28 cellular contexts compared by ENCODE assay signal in the genomic region with DNA sequence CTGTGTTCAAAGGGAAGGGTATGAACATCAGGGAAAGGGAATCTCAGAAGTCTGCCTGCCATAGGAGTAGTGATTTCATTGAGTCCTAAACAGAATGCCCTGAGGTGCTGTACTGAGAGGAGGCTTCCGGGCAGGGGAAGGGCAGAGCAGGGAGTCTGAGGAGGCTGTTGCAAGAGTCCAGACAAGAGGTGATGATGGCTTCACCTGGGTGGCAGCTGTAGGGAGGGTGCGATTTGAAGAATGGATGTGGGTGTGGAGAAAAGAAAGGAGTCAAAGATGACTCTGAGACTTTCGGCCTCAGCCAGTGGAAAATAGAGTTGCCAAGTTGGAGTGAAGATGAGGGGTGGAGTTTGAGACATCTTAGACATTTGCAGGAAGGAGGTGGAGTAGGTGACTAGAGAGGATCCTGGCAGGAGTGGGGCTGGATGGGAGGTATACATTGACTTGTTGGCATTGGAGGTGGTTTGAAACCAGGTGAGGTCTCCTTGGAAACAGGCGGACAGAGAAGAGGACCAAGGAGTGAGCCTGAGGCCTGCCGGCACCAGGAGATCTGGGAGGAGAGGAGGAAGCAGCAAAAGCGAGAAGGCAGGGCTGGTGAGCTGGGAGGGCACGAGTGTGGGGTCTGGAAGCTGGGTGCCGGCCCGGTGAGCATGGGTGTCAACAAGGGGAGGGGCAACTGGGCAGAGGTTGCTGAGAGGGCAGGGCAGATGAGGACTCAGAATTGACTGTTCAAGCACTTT. TPM values are rescaled to one million over a fixed set of nuclear protein-coding genes. Genes with fewer than 3 reads are reported as not detected.
DNase-seq lines count a peak whose midpoint lies in the region; ATAC-seq and TF ChIP-seq lines count a peak whose summit lies in the region.
"Had no signal": no experiment of that assay in that cellular context is flagged by ENCODE, and none has a peak within 500 bp of the region (broad histone marks: within the 10 kb centered on the region; RNA-seq: fewer than 3 reads in every experiment).

No MANE protein-coding gene starts in this region.

- no peaks in the 10 kb centered on the region for H3K27me3 Mint-ChIP-seq in activated naive CD8-positive, alpha-beta T cell
- no peaks in the 10 kb centered on the region for H3K27me3 Mint-ChIP-seq in activated naive CD8-positive, alpha-beta T cell treated with anti-CD3 and anti-CD28 coated beads for 36 hours
- H3K27me3 Mint-ChIP-seq in WTC11 (ENCODE audit: low read depth), result no peaks in the 10 kb centered on the region
- H3K27me3 Mint-ChIP-seq: stimulated activated naive B cell treated with anti-CD40 and anti-IgM and Interleukin-4, amounts not matched to agents 10 μg/mL and 1 μg/mL and 100 μg/mL, for 72 hours had no signal

- peak overlapping the region; percentile 72 for H3K27ac Mint-ChIP-seq in activated naive CD8-positive, alpha-beta T cell
- H3K27ac Mint-ChIP-seq in activated naive CD8-positive, alpha-beta T cell treated with anti-CD3 and anti-CD28 coated beads for 36 hours, result no peak overlapping the region
- H3K27ac Mint-ChIP-seq in WTC11, result peak overlapping the region; percentile 4
- H3K27ac Mint-ChIP-seq in stimulated activated effector memory CD8-positive, alpha-beta T cell treated with anti-CD3 and anti-CD28 coated beads, Interleukin-12 subunit alpha, Interleukin-12 subunit beta, amount 100 ng/mL, for 72 hours, result peak overlapping the region; percentile 41
- H3K27ac Mint-ChIP-seq: stimulated activated naive B cell treated with anti-CD40 and anti-IgM and Interleukin-4, amounts not matched to agents 10 μg/mL and 1 μg/mL and 100 μg/mL, for 72 hours had no signal

- H3K4me3 ChIP-seq in hepatocyte, result no peak overlapping the region
- no peak overlapping the region for H3K4me3 ChIP-seq in upper lobe of right lung
- H3K4me3 ChIP-seq: body of pancreas, heart right ventricle, pancreas, right atrium auricular region, spleen, thoracic aorta had no signal

- H3K27me3 ChIP-seq in hepatocyte (no peaks in the 10 kb centered on the region), upper lobe of right lung (no peaks in the 10 kb centered on the region)
- H3K27me3 ChIP-seq: body of pancreas, heart right ventricle, pancreas, right atrium auricular region, spleen had no signal

- peak overlapping the region; percentile 72 for H3K27ac ChIP-seq in hepatocyte
- no peak overlapping the region for H3K27ac ChIP-seq in upper lobe of right lung
- H3K27ac ChIP-seq: body of pancreas, pancreas, right atrium auricular region, RWPE1, thoracic aorta had no signal

- no peaks in the 10 kb centered on the region for H4K20me1 ChIP-seq in hepatocyte (ENCODE audit: insufficient read depth, poor library complexity, severe bottlenecking)

- intact Hi-C loops in upper lobe of right lung (cut with DNase I), result no loop called here

- no peak for ATAC-seq in WTC11
- ATAC-seq in stimulated activated effector memory CD8-positive, alpha-beta T cell treated with anti-CD3 and anti-CD28 coated beads, Interleukin-12 subunit alpha, Interleukin-12 subunit beta, amount 100 ng/mL, for 72 hours, result no peak
- ATAC-seq in upper lobe of right lung, result no peak
- ATAC-seq: body of pancreas; heart right ventricle; pancreas; stimulated activated naive B cell treated with anti-CD40 and anti-IgM and Interleukin-4, amounts not matched to agents 10 μg/mL and 1 μg/mL and 100 μg/mL, for 72 hours had no signal

- no peak for TF ChIP-seq CTCF in WTC11 (IDR thresholded peaks at IDR 0.05)
- no peak for TF ChIP-seq CTCF in hepatocyte (IDR thresholded peaks at IDR 0.05; ENCODE audit: poor library complexity)
- no peak for TF ChIP-seq CTCF in upper lobe of right lung (IDR thresholded peaks at IDR 0.05)

- H2AFZ ChIP-seq in hepatocyte, result no peak overlapping the region

- H3K36me3 Mint-ChIP-seq in activated naive CD8-positive, alpha-beta T cell, result peaks cover 17% of the 10 kb centered on the region
- H3K36me3 Mint-ChIP-seq in activated naive CD8-positive, alpha-beta T cell treated with anti-CD3 and anti-CD28 coated beads for 36 hours, result peaks cover 28% of the 10 kb centered on the region
- H3K36me3 Mint-ChIP-seq in WTC11, result peaks cover 14% of the 10 kb centered on the region
- peaks cover 20% of the 10 kb centered on the region for H3K36me3 Mint-ChIP-seq in stimulated activated effector memory CD8-positive, alpha-beta T cell treated with anti-CD3 and anti-CD28 coated beads, Interleukin-12 subunit alpha, Interleukin-12 subunit beta, amount 100 ng/mL, for 72 hours

- POLR2A ChIA-PET in WTC11 (lab: Charles Lee), result no interaction called here

- peaks cover 87% of the 10 kb centered on the region for H3K79me2 ChIP-seq in hepatocyte

- H3K9me2 ChIP-seq in hepatocyte (replicated peaks; ENCODE audit: insufficient read depth), result no peaks in the 10 kb centered on the region

- DNase-seq in activated naive CD8-positive, alpha-beta T cell treated with anti-CD3 and anti-CD28 coated beads for 36 hours, result no peak
- no peak for DNase-seq in WTC11 (ENCODE audit: low spot score)
- no peak for DNase-seq in hepatocyte (ENCODE audit: low spot score)
- no peak for DNase-seq in stimulated activated effector memory CD8-positive, alpha-beta T cell treated with anti-CD3 and anti-CD28 coated beads, Interleukin-12 subunit alpha, Interleukin-12 subunit beta, amount 100 ng/mL, for 72 hours (ENCODE audit: low spot score in 2 of 2)
- DNase-seq in upper lobe of right lung, result no peak
- no peak for DNase-seq in D341Med (ENCODE audit: low spot score)
- no peak for DNase-seq in RKO (ENCODE audit: low spot score)
- DNase-seq: ACHN; body of pancreas; effector CD4-positive, alpha-beta T cell; foreskin fibroblast; heart right ventricle; KBM-7; mesendoderm; MM.1S; NCI-H1417; NCI-H2081; NCI-H345; NCI-H82; pancreas; spleen; stimulated activated CD4-positive, alpha-beta T cell treated with anti-CD3 and anti-CD28 coated beads, Interleukin-2, amount 100 ng/mL, for 48 hours; stimulated activated naive B cell treated with anti-CD40 and anti-IgM and Interleukin-4, amounts not matched to agents 10 μg/mL and 1 μg/mL and 100 μg/mL, for 72 hours; T1000 had no signal

- H3K36me3 ChIP-seq in hepatocyte (replicated peaks; ENCODE audit: insufficient read depth, low read depth), result no peaks in the 10 kb centered on the region
- H3K36me3 ChIP-seq in upper lobe of right lung, result no peaks in the 10 kb centered on the region
- H3K36me3 ChIP-seq: pancreas, right atrium auricular region, thoracic aorta had no signal

- no peaks in the 10 kb centered on the region for H3K9me3 ChIP-seq in hepatocyte (ENCODE audit: low read depth)
- no peaks in the 10 kb centered on the region for H3K9me3 ChIP-seq in upper lobe of right lung
- H3K9me3 ChIP-seq: body of pancreas, heart right ventricle, pancreas, right atrium auricular region, spleen, thoracic aorta had no signal

- no peaks in the 10 kb centered on the region for H3K9me3 Mint-ChIP-seq in activated naive CD8-positive, alpha-beta T cell (ENCODE audit: low read depth)
- no peaks in the 10 kb centered on the region for H3K9me3 Mint-ChIP-seq in activated naive CD8-positive, alpha-beta T cell treated with anti-CD3 and anti-CD28 coated beads for 36 hours
- H3K9me3 Mint-ChIP-seq in WTC11, result no peaks in the 10 kb centered on the region
- H3K9me3 Mint-ChIP-seq in stimulated activated effector memory CD8-positive, alpha-beta T cell treated with anti-CD3 and anti-CD28 coated beads, Interleukin-12 subunit alpha, Interleukin-12 subunit beta, amount 100 ng/mL, for 72 hours, result no peaks in the 10 kb centered on the region

- H3K4me1 ChIP-seq in hepatocyte (ENCODE audit: insufficient read depth), result peaks cover 41% of the 10 kb centered on the region
- peaks cover 14% of the 10 kb centered on the region for H3K4me1 ChIP-seq in upper lobe of right lung

- CTCF ChIA-PET in WTC11 (lab: Charles Lee), result interaction anchor here (0.5 to 1.0 kb wide), 2 partner anchors 20 to 150 kb away, joined by 3 read pairs; no protein-coding TSS in a partner anchor

- H3K4me1 Mint-ChIP-seq in activated naive CD8-positive, alpha-beta T cell (ENCODE audit: low read depth), result peaks cover 51% of the 10 kb centered on the region
- H3K4me1 Mint-ChIP-seq in activated naive CD8-positive, alpha-beta T cell treated with anti-CD3 and anti-CD28 coated beads for 36 hours, result peaks cover 31% of the 10 kb centered on the region
- peaks cover 27% of the 10 kb centered on the region for H3K4me1 Mint-ChIP-seq in WTC11
- H3K4me1 Mint-ChIP-seq in stimulated activated effector memory CD8-positive, alpha-beta T cell treated with anti-CD3 and anti-CD28 coated beads, Interleukin-12 subunit alpha, Interleukin-12 subunit beta, amount 100 ng/mL, for 72 hours, result peaks cover 77% of the 10 kb centered on the region

- H3K4me2 ChIP-seq in hepatocyte, result no peak overlapping the region

- 100% methylated on average over 9 of the region's 9 CpGs for WGBS in hepatocyte (ENCODE audit: low lambda C conversion rate, missing lambda C conversion rate)

- H3K4me3 Mint-ChIP-seq in activated naive CD8-positive, alpha-beta T cell, result no peak overlapping the region
- no peak overlapping the region for H3K4me3 Mint-ChIP-seq in activated naive CD8-positive, alpha-beta T cell treated with anti-CD3 and anti-CD28 coated beads for 36 hours
- no peak overlapping the region for H3K4me3 Mint-ChIP-seq in WTC11
- no peak overlapping the region for H3K4me3 Mint-ChIP-seq in stimulated activated effector memory CD8-positive, alpha-beta T cell treated with anti-CD3 and anti-CD28 coated beads, Interleukin-12 subunit alpha, Interleukin-12 subunit beta, amount 100 ng/mL, for 72 hours
- H3K4me3 Mint-ChIP-seq: stimulated activated naive B cell treated with anti-CD40 and anti-IgM and Interleukin-4, amounts not matched to agents 10 μg/mL and 1 μg/mL and 100 μg/mL, for 72 hours had no signal

RNA-seq across cellular contexts. Expression of a gene that starts 24.2 kb away (rescaled TPM):
- total RNA-seq in activated naive CD8-positive, alpha-beta T cell treated with anti-CD3 and anti-CD28 coated beads for 36 hours, result 10 to 100 TPM; 38.4 to 39.3 TPM
- total RNA-seq in WTC11 (2021) (42.4 to 45.1 TPM (median 43.4 TPM) in 3 replicates), hepatocyte (46.1 and 50.8 TPM in 2 replicates), upper lobe of right lung (51.8 TPM)
- 26.5 and 33.6 TPM in 2 replicates for polyA plus RNA-seq in hepatocyte
